In the genomic region with DNA sequence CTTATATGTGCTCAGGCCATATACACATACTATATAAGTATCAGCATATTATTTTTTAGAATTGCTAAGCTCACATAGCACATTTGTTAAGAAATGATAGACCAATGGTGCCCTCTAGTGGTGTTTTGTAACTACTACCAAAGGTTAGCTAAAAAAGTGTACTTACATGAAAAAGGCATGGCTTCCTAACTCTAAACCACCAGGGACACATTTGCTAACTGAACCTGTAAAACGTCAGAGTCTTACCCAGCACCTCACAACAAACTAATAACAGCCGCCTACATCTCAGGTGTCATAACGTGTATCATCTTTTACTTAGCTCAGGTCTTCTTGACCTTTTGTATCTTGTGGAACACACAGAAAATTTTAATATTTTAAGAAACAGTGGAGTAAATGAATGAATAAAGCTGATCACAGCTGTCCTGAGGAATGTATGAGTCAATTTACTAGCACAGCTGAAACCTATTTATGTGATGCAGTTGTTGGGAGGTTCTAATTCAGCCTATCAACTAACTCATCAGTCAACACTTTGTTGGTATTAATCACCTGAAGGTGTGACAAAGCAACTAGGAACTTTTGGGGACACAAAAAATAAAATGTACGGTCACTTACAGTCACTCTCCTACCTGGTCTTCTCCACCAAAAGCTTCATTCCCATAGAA, we compare ENCODE assay signal across 8 cellular contexts.
DNase-seq lines count a peak whose midpoint lies in the region; ATAC-seq and TF ChIP-seq lines count a peak whose summit lies in the region.

No MANE protein-coding gene starts in this region.

- no peak overlapping the region for H3K4me3 Mint-ChIP-seq in progenitor cell of endocrine pancreas (ENCODE audit: low read depth)

- TF ChIP-seq CTCF in fibroblast of pulmonary artery (IDR thresholded peaks at IDR 0.05; ENCODE audit: low read length, missing control alignments), result peak; percentile 60
- TF ChIP-seq CTCF in progenitor cell of endocrine pancreas (IDR thresholded peaks at IDR 0.05; ENCODE audit: unreplicated experiment), result peak; percentile 79

- peaks cover 3% of the 10 kb centered on the region for H3K36me3 Mint-ChIP-seq in progenitor cell of endocrine pancreas (ENCODE audit: insufficient read depth)

- ATAC-seq in GM18909 (IDR thresholded peaks at IDR 0.05; ENCODE audit: poor library complexity, unreplicated experiment) (peak; percentile 87), HG03095 (IDR thresholded peaks at IDR 0.05; ENCODE audit: unreplicated experiment) (peak; percentile 92), GM19023 (IDR thresholded peaks at IDR 0.05; ENCODE audit: unreplicated experiment) (no peak)

- H3K4me3 ChIP-seq in fibroblast of pulmonary artery (replicated peaks; ENCODE audit: low read depth, low read length), result no peak overlapping the region

- H3K27me3 Mint-ChIP-seq in progenitor cell of endocrine pancreas, result no peaks in the 10 kb centered on the region

- H3K27ac Mint-ChIP-seq in progenitor cell of endocrine pancreas, result no peak overlapping the region

- no peaks in the 10 kb centered on the region for H3K9me3 Mint-ChIP-seq in progenitor cell of endocrine pancreas (ENCODE audit: low read depth)

- peak; percentile 82 for DNase-seq in COR-L47 (lab: John Stamatoyannopoulos, UW)
- DNase-seq in NCI-H2029 (lab: John Stamatoyannopoulos, UW), result peak; percentile 84
- peak; percentile 79 for DNase-seq in SW480 (ENCODE audit: low spot score)
- DNase-seq in fibroblast of pulmonary artery (ENCODE audit: low read depth), result peak; percentile 92
- no peak for DNase-seq in progenitor cell of endocrine pancreas (ENCODE audit: low spot score, unreplicated experiment)

- H3K4me1 Mint-ChIP-seq in progenitor cell of endocrine pancreas (ENCODE audit: low read depth), result peaks cover 11% of the 10 kb centered on the region
